In genomic region chr1:110293601-110294104, GRCh38 we compare ENCODE assay signal across 25 cellular contexts. TPM values are rescaled to one million over a fixed set of nuclear protein-coding genes. Genes with fewer than 3 reads are reported as not detected.
DNase-seq lines count a peak whose midpoint lies in the region; ATAC-seq, FAIRE-seq and TF ChIP-seq lines count a peak whose summit lies in the region.
"Had no signal": no experiment of that assay in that cellular context is flagged by ENCODE, and none has a peak within 500 bp of the region (broad histone marks: within the 10 kb centered on the region; RNA-seq: fewer than 3 reads in every experiment).

No MANE protein-coding gene starts in this region.

- no peak for TF ChIP-seq POLR2A in K562 (conservative IDR thresholded peaks at IDR 0.05)

- no peak overlapping the region for H2AFZ ChIP-seq in K562 (ENCODE audit: low read depth, low read length)

- peaks cover 8% of the 10 kb centered on the region; the same call in 1 of the 2 replicates for H4K20me1 ChIP-seq in K562 (replicated peaks; ENCODE audit: control insufficient read depth, insufficient read depth, low read length)

- no peaks in the 10 kb centered on the region for H3K36me3 ChIP-seq in K562 (ENCODE audit: control insufficient read depth, insufficient read depth, low read length)
- H3K36me3 ChIP-seq: SJCRH30 had no signal

- CTCF ChIA-PET in K562 (lab: Yijun Ruan, JAX; ENCODE audit: low intra/inter-chr PET ratio): no interaction called here

- no peak for TF ChIP-seq RAD21 in K562 (CRISPR knock-in tag; conservative IDR thresholded peaks at IDR 0.05 in 1 of 2, IDR thresholded peaks at IDR 0.05 in 1 of 2)

- no peak overlapping the region for H3K4me2 ChIP-seq in K562 (ENCODE audit: insufficient read depth, low read length)

- BruUV-seq in K562 (replicated peaks; lab: Mats Ljungman, UMichigan): no TSS peak

- TF ChIP-seq CTCF in K562 (IDR thresholded peaks at IDR 0.05 in 2 of 3, conservative IDR thresholded peaks at IDR 0.05 in 1 of 3; ENCODE audit: insufficient read depth in 2 of 3, low read depth in 1 of 3, low read length in 3 of 3): no peak

- FAIRE-seq in K562 (lab: Jason Lieb, UNC): peak; percentile 26
- FAIRE-seq: G401.6, HTR-8/SVneo had no signal

- in situ Hi-C loops in K562 (cut with MboI): no loop called here

- no peaks in the 10 kb centered on the region for H3K79me2 ChIP-seq in K562 (ENCODE audit: control insufficient read depth, insufficient read depth, low read length)

- no peak overlapping the region for H3K9ac ChIP-seq in K562 (ENCODE audit: insufficient read depth in 1 of 2, low read depth in 2 of 2, low read length in 2 of 2)

- TF ChIP-seq EP300 in K562 (IDR thresholded peaks at IDR 0.05; ENCODE audit: low read length): no peak

- peak in 2 of 3 experiments; percentile 31 to 65 for DNase-seq in NCI-H1417 (lab: John Stamatoyannopoulos, UW)
- DNase-seq in NCI-H1417 treated with DMSO at 0.1 percent for 48 hours (lab: John Stamatoyannopoulos, UW): no peak
- peak; percentile 40 for DNase-seq in NCI-H2107 (lab: John Stamatoyannopoulos, UW)
- DNase-seq in NOMO-1 treated with DMSO at 0.1 percent for 48 hours (lab: John Stamatoyannopoulos, UW; ENCODE audit: unreplicated experiment): peak; percentile 83
- peak in 1 of 4 experiments; percentile 11 for DNase-seq in K562 (ENCODE audit: extremely low read depth in 1 of 4, low spot score in 3 of 4)
- DNase-seq: 8988T; COR-L47; DMS 273 treated with DMSO at 0.1 percent for 48 hours; DND-41; H9; IMR-90; Karpas-422; NCI-H1092 treated with DMSO at 0.1 percent for 48 hours; NCI-H1694 treated with DMSO at 0.1 percent for 48 hours; NCI-H226; NK-92 treated with Interleukin-12 subunit alpha and Interleukin-12 subunit beta, amount 100 ng/mL, for 24 hours; SJCRH30; SW 1271; T-helper 2 cell had no signal

- H3K9me3 ChIP-seq in K562 (replicated peaks; ENCODE audit: control insufficient read depth, insufficient read depth, low read depth, low read length): no peaks in the 10 kb centered on the region
- H3K9me3 ChIP-seq: SJCRH30 had no signal

- POLR2A ChIA-PET in K562 (lab: Yijun Ruan, JAX): interaction anchor here (3.6 kb wide), 1 partner anchor 17 kb away, joined by 15 read pairs; no protein-coding TSS in a partner anchor

- no peaks in the 10 kb centered on the region for H3K4me1 ChIP-seq in K562 (replicated peaks in 1 of 2; ENCODE audit: control insufficient read depth in 2 of 2, insufficient read depth in 2 of 2, low read length in 2 of 2)
- H3K4me1 ChIP-seq: SJCRH30 had no signal

- peaks cover 23 to 27% of the 10 kb centered on the region in 2 experiments for H3K27me3 ChIP-seq in K562 (ENCODE audit: control insufficient read depth in 2 of 2, insufficient read depth in 2 of 2, low read length in 2 of 2)

- intact Hi-C loops in K562 (cut with micrococcal nuclease): no loop called here

- H3K9me1 ChIP-seq in K562 (ENCODE audit: control insufficient read depth, insufficient read depth, low read length): no peaks in the 10 kb centered on the region

- WGBS in K562 (ENCODE audit: insufficient coverage, low coverage, missing lambda C conversion rate): 8% methylated on average over 9 of the region's 9 CpGs

- no peak overlapping the region for H3K4me3 ChIP-seq in K562
- H3K4me3 ChIP-seq: SJCRH30 had no signal

- ATAC-seq in K562: 0 out of 3 replicates have a peak, but pooled peaks have one; percentile 32
- no peak for ATAC-seq in HG03135 (IDR thresholded peaks at IDR 0.05; ENCODE audit: unreplicated experiment)
- ATAC-seq in GM21423 (IDR thresholded peaks at IDR 0.05; ENCODE audit: unreplicated experiment): no peak
- ATAC-seq in HG02885 (IDR thresholded peaks at IDR 0.05; ENCODE audit: poor library complexity, unreplicated experiment): no peak
- ATAC-seq: Panc1 had no signal

- no peak overlapping the region for H3K27ac ChIP-seq in K562 (ENCODE audit: extremely low read depth, low read depth, low read length)
- H3K27ac ChIP-seq: SJCRH30 had no signal

TF ChIP-seq in K562, 482 proteins besides CTCF, POLR2A, EP300 and RAD21:
- TF ChIP-seq SRSF1 (IDR thresholded peaks at IDR 0.05; ENCODE audit: low read depth, low read length) (no peak), HDAC8 (tag; IDR thresholded peaks at IDR 0.05) (no peak), TEAD2 (tag; IDR thresholded peaks at IDR 0.05) (no peak), ZNF79 (CRISPR knock-in tag; IDR thresholded peaks at IDR 0.05; ENCODE audit: low read depth) (no peak), NFIC (IDR thresholded peaks at IDR 0.05) (no peak), ZFP91 (CRISPR knock-in tag; IDR thresholded peaks at IDR 0.05) (no peak)
TF ChIP-seq in K562: peak in this region for 0.

RNA-seq across cellular contexts. Expression of gene RBM15, which starts 45.5 kb away (rescaled TPM):
- 242 and 282 TPM in 2 replicates for total RNA-seq in K562 (2011; cell fraction: chromatin; rRNA removed; ENCODE audit: low replicate concordance)
- 217 and 228 TPM in 2 replicates for total RNA-seq in K562 (2011; cell fraction: nucleolus; rRNA removed)
- total RNA-seq in K562 (2011; cell fraction: nucleoplasm; rRNA removed): 127 and 197 TPM in 2 replicates
- 63.4 and 67.7 TPM in 2 replicates for total RNA-seq in K562 (2014; rRNA removed)
- total RNA-seq in K562 (2014; rRNA removed; fragmentation: Illumina TruSeq; extraction: Trizol): 43.4 and 45.3 TPM in 2 replicates
- total RNA-seq in K562 (2015; rRNA removed; fragmentation: Illumina TruSeq; extraction: Trizol): 57.6 and 58.3 TPM in 2 replicates
- 53.4 and 56.1 TPM in 2 replicates for total RNA-seq in K562 (2021)
- polyA plus RNA-seq in K562 (2011; rRNA removed): 28.2 and 32.1 TPM in 2 replicates
- polyA plus RNA-seq in K562 (2011; cell fraction: cytosol; rRNA removed): 25.2 and 25.5 TPM in 2 replicates
- polyA plus RNA-seq in K562 (2011; cell fraction: nucleus; rRNA removed): 67.3 and 94.0 TPM in 2 replicates
- polyA plus RNA-seq in K562 (2012): 11.9 and 12.9 TPM in 2 replicates
- polyA plus RNA-seq in K562 (2014; fragmentation: Illumina TruSeq; extraction: Trizol): 16.9 and 17.1 TPM in 2 replicates
- 1 to 10 TPM; 2.4 to 4.7 TPM for polyA plus RNA-seq in K562 (2014; fragmentation: Nextera tagmentation; extraction: Ambion mirVana)
- 25.2 and 29.1 TPM in 2 replicates for polyA plus RNA-seq in K562 (2014; rRNA removed)
- polyA minus RNA-seq in K562 (2011; rRNA and poly(A)+ RNA removed): 164 and 169 TPM in 2 replicates
- polyA minus RNA-seq in K562 (2011; cell fraction: cytosol; rRNA and poly(A)+ RNA removed): 57.9 and 59.4 TPM in 2 replicates
- 287 and 388 TPM in 2 replicates for polyA minus RNA-seq in K562 (2011; cell fraction: nucleus; rRNA and poly(A)+ RNA removed)
